Comparison of ENCODE assay signal across 17 cellular contexts in the genomic region with DNA sequence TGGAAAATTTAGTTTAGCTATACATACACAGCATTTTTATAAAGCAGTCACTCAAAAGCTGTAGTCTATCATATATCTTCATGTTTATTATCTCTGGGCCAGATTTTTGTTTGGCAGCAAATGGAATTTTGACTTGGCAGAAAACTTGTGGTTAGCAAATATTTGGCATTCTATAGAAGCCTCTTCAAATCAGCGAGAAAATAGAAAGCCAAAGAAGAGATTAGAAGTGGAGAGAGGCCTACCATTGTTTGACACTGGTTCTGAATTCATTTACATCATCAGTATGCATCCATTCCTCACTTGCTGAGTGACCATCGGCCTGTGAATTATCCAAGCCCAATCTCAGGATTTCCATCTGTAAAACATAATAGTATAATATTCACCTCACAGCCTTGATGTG.
DNase-seq lines count a peak whose midpoint lies in the region; ATAC-seq lines count a peak whose summit lies in the region.
"Had no signal": no experiment of that assay in that cellular context is flagged by ENCODE, and none has a peak within 500 bp of the region (broad histone marks: within the 10 kb centered on the region; RNA-seq: fewer than 3 reads in every experiment).

No MANE protein-coding gene starts in this region.

- H3K4me2 ChIP-seq in mesenchymal stem cell (ENCODE audit: low read length, poor library complexity, severe bottlenecking), result no peak overlapping the region

- no peaks in the 10 kb centered on the region for H3K4me1 Mint-ChIP-seq in stimulated activated effector memory CD8-positive, alpha-beta T cell treated with anti-CD3 and anti-CD28 coated beads, Interleukin-12 subunit alpha, Interleukin-12 subunit beta, amount 100 ng/mL, for 72 hours
- H3K4me1 Mint-ChIP-seq: CD14-positive monocyte had no signal

- H3K9me3 ChIP-seq in mesenchymal stem cell (ENCODE audit: control insufficient read depth, low read length), result no peaks in the 10 kb centered on the region
- H3K9me3 ChIP-seq: Caco-2 had no signal

- no peak overlapping the region for H2BK5ac ChIP-seq in mesenchymal stem cell (ENCODE audit: low read depth, low read length, poor library complexity, severe bottlenecking)

- no peak overlapping the region for H4K8ac ChIP-seq in mesenchymal stem cell (ENCODE audit: low read length)

- H2BK12ac ChIP-seq in mesenchymal stem cell (ENCODE audit: low read length in 2 of 2), result no peak overlapping the region

- DNase-seq in EL, result peak; percentile 25
- peak; percentile 43 for DNase-seq in NCI-H446 treated with DMSO at 0.1 percent for 48 hours (lab: John Stamatoyannopoulos, UW)
- peak; percentile 55 for DNase-seq in dedifferentiated amniotic fluid mesenchymal stem cell (ENCODE audit: extremely low spot score)
- peak; percentile 4 for DNase-seq in mesenchymal stem cell
- no peak for DNase-seq in stimulated activated effector memory CD8-positive, alpha-beta T cell treated with anti-CD3 and anti-CD28 coated beads, Interleukin-12 subunit alpha, Interleukin-12 subunit beta, amount 100 ng/mL, for 72 hours (ENCODE audit: low spot score in 2 of 2)
- no peak for DNase-seq in NCI-H748 treated with DMSO at 0.1 percent for 48 hours (lab: John Stamatoyannopoulos, UW)
- DNase-seq: Caco-2, DMS153, Kasumi-1, NCI-H1105 treated with DMSO at 0.1 percent for 48 hours, NCI-H187, NCI-H226, RPMI8226, SIG-M5 had no signal

- no peak for ATAC-seq in stimulated activated effector memory CD8-positive, alpha-beta T cell treated with anti-CD3 and anti-CD28 coated beads, Interleukin-12 subunit alpha, Interleukin-12 subunit beta, amount 100 ng/mL, for 72 hours
- ATAC-seq in HG03139 (IDR thresholded peaks at IDR 0.05; ENCODE audit: unreplicated experiment) (no peak), HG02973 (IDR thresholded peaks at IDR 0.05; ENCODE audit: unreplicated experiment) (no peak)

- no peaks in the 10 kb centered on the region for H3K36me3 ChIP-seq in mesenchymal stem cell (ENCODE audit: control insufficient read depth in 1 of 2, insufficient read depth in 2 of 2, low read depth in 1 of 2, low read length in 2 of 2)

- H2BK120ac ChIP-seq in mesenchymal stem cell (ENCODE audit: low read depth, low read length), result no peak overlapping the region

- H3K27ac ChIP-seq in mesenchymal stem cell (ENCODE audit: low read length, poor library complexity, severe bottlenecking), result no peak overlapping the region

- no peak overlapping the region for H4K91ac ChIP-seq in mesenchymal stem cell (ENCODE audit: low read length)

- H3K9me3 Mint-ChIP-seq in stimulated activated effector memory CD8-positive, alpha-beta T cell treated with anti-CD3 and anti-CD28 coated beads, Interleukin-12 subunit alpha, Interleukin-12 subunit beta, amount 100 ng/mL, for 72 hours, result peaks cover 12% of the 10 kb centered on the region
- H3K9me3 Mint-ChIP-seq: CD14-positive monocyte had no signal

- H3K4me1 ChIP-seq in mesenchymal stem cell (ENCODE audit: control insufficient read depth, insufficient read depth, low read depth, low read length), result no peaks in the 10 kb centered on the region
- H3K4me1 ChIP-seq: Caco-2 had no signal

- H3K79me1 ChIP-seq in mesenchymal stem cell (replicated peaks; ENCODE audit: low read length, poor library complexity, severe bottlenecking), result no peaks in the 10 kb centered on the region

- H3K36me3 Mint-ChIP-seq in stimulated activated effector memory CD8-positive, alpha-beta T cell treated with anti-CD3 and anti-CD28 coated beads, Interleukin-12 subunit alpha, Interleukin-12 subunit beta, amount 100 ng/mL, for 72 hours, result no peaks in the 10 kb centered on the region
- H3K36me3 Mint-ChIP-seq: CD14-positive monocyte had no signal

- H3K4me3 ChIP-seq in mesenchymal stem cell (ENCODE audit: insufficient read depth in 1 of 2, low read depth in 1 of 2, low read length in 2 of 2), result no peak overlapping the region

- no peak overlapping the region for H3K4ac ChIP-seq in mesenchymal stem cell (ENCODE audit: low read depth in 1 of 2, low read length in 2 of 2)

- H3K23ac ChIP-seq in mesenchymal stem cell (ENCODE audit: low read length in 2 of 2), result no peak overlapping the region

- no peaks in the 10 kb centered on the region for H3K27me3 ChIP-seq in mesenchymal stem cell (ENCODE audit: control insufficient read depth in 1 of 2, insufficient read depth in 1 of 2, low read length in 2 of 2)

- no peak overlapping the region for H3K9ac ChIP-seq in mesenchymal stem cell (ENCODE audit: low read length)

- H2AFZ ChIP-seq in mesenchymal stem cell (ENCODE audit: low read depth, low read length), result no peak overlapping the region

- no peak overlapping the region for H3K14ac ChIP-seq in mesenchymal stem cell (ENCODE audit: low read length in 2 of 2)

- no peak overlapping the region for H2AK5ac ChIP-seq in mesenchymal stem cell (ENCODE audit: low read length, severe bottlenecking)

- no peak overlapping the region for H3K18ac ChIP-seq in mesenchymal stem cell (ENCODE audit: low read depth in 1 of 2, low read length in 2 of 2)

- H2BK15ac ChIP-seq in mesenchymal stem cell (ENCODE audit: low read depth, poor library complexity, severe bottlenecking), result no peak overlapping the region

- 42% methylated on average over 1 of the region's 2 CpGs for WGBS in mesenchymal stem cell

- no peak overlapping the region for H3K4me3 Mint-ChIP-seq in stimulated activated effector memory CD8-positive, alpha-beta T cell treated with anti-CD3 and anti-CD28 coated beads, Interleukin-12 subunit alpha, Interleukin-12 subunit beta, amount 100 ng/mL, for 72 hours
- H3K4me3 Mint-ChIP-seq: CD14-positive monocyte had no signal

- no peak overlapping the region for H3K27ac Mint-ChIP-seq in stimulated activated effector memory CD8-positive, alpha-beta T cell treated with anti-CD3 and anti-CD28 coated beads, Interleukin-12 subunit alpha, Interleukin-12 subunit beta, amount 100 ng/mL, for 72 hours
- H3K27ac Mint-ChIP-seq: CD14-positive monocyte had no signal

Comparison
In these comparisons a context has a peak if more than half of its experiments do, and no peak if none do; other contexts are left out.
1. DNase-seq: peak in EL (single experiment), NCI-H446 treated with DMSO at 0.1 percent for 48 hours (single experiment), dedifferentiated amniotic fluid mesenchymal stem cell (single experiment) and mesenchymal stem cell (single experiment); none in stimulated activated effector memory CD8-positive, alpha-beta T cell treated with anti-CD3 and anti-CD28 coated beads, Interleukin-12 subunit alpha, Interleukin-12 subunit beta, amount 100 ng/mL, for 72 hours (0 of 2) and NCI-H748 treated with DMSO at 0.1 percent for 48 hours (single experiment).